In genomic region chr16:12119037-12119436, GRCh38 we compare ENCODE assay signal across 16 cellular contexts.
"Had no signal": no experiment of that assay in that cellular context is flagged by ENCODE, and none has a peak within 500 bp of the region (broad histone marks: within the 10 kb centered on the region; RNA-seq: fewer than 3 reads in every experiment).

No MANE protein-coding gene starts in this region.

- H3K9me3 ChIP-seq: colonic mucosa, lower lobe of right lung, mucosa of descending colon, psoas muscle, sigmoid colon, suprapubic skin had no signal

- H3K27me3 Mint-ChIP-seq: activated CD4-positive, alpha-beta memory T cell treated with anti-CD3 and anti-CD28 coated beads, Interleukin-2, amount 10 ng/mL, durations not matched to agents 7 days and 5 days had no signal

- H3K4me3 ChIP-seq: colonic mucosa, lower lobe of right lung, mucosa of descending colon, psoas muscle, sigmoid colon, suprapubic skin had no signal

- H3K27me3 ChIP-seq: colonic mucosa, sigmoid colon, suprapubic skin had no signal

- H3K4me1 ChIP-seq: colonic mucosa had no signal

- DNase-seq: activated CD4-positive, alpha-beta memory T cell treated with anti-CD3 and anti-CD28 coated beads, Interleukin-2, amount 10 ng/mL, durations not matched to agents 7 days and 5 days; activated CD4-positive, alpha-beta T cell treated with anti-CD3 and anti-CD28 coated beads for 1 hour; activated gamma-delta T cell treated with Interleukin-2 at 50 U/mL for 16 hours; activated T-cell treated with anti-CD3 and anti-CD28 coated beads, Interleukin-2, amount 50 U/mL, for 48 hours; colonic mucosa; hippocampal formation; lower lobe of right lung; natural killer cell; nucleus accumbens; psoas muscle; sigmoid colon; stimulated activated CD4-positive, alpha-beta T cell treated with anti-CD3 and anti-CD28 coated beads, Interleukin-2, amount 100 ng/mL, for 48 hours; stimulated activated naive CD8-positive, alpha-beta T cell treated with anti-CD3 and anti-CD28 coated beads, Interleukin-15, Interleukin-2, amounts not matched to agents 100 U/mL and 50 U/mL, for 24 hours; SW 1271 had no signal

- ATAC-seq: natural killer cell; psoas muscle; stimulated activated naive CD8-positive, alpha-beta T cell treated with anti-CD3 and anti-CD28 coated beads, Interleukin-15, Interleukin-2, amounts not matched to agents 100 U/mL and 50 U/mL, for 24 hours had no signal

- H3K4me3 Mint-ChIP-seq: activated CD4-positive, alpha-beta memory T cell treated with anti-CD3 and anti-CD28 coated beads, Interleukin-2, amount 10 ng/mL, durations not matched to agents 7 days and 5 days; natural killer cell had no signal

- H3K36me3 ChIP-seq: colonic mucosa, lower lobe of right lung, sigmoid colon, suprapubic skin had no signal

- H3K27ac ChIP-seq: colonic mucosa, lower lobe of right lung, psoas muscle, suprapubic skin had no signal

- H3K36me3 Mint-ChIP-seq: natural killer cell had no signal

- H3K4me1 Mint-ChIP-seq: activated CD4-positive, alpha-beta memory T cell treated with anti-CD3 and anti-CD28 coated beads, Interleukin-2, amount 10 ng/mL, durations not matched to agents 7 days and 5 days had no signal

- H3K27ac Mint-ChIP-seq: activated CD4-positive, alpha-beta memory T cell treated with anti-CD3 and anti-CD28 coated beads, Interleukin-2, amount 10 ng/mL, durations not matched to agents 7 days and 5 days; natural killer cell had no signal

- H3K9me3 Mint-ChIP-seq: activated CD4-positive, alpha-beta memory T cell treated with anti-CD3 and anti-CD28 coated beads, Interleukin-2, amount 10 ng/mL, durations not matched to agents 7 days and 5 days; natural killer cell had no signal
